ENCODE assay signal across 10 cellular contexts in genomic region chr19:2577722-2578335, GRCh38.
DNase-seq lines count a peak whose midpoint lies in the region; ATAC-seq and TF ChIP-seq lines count a peak whose summit lies in the region.
"Had no signal": no experiment of that assay in that cellular context is flagged by ENCODE, and none has a peak within 500 bp of the region (broad histone marks: within the 10 kb centered on the region; RNA-seq: fewer than 3 reads in every experiment).

No MANE protein-coding gene starts in this region.

- peak overlapping the region; percentile 75 for H3K9ac ChIP-seq in HCT116 (ENCODE audit: low read length)
- H3K9ac ChIP-seq in liver (ENCODE audit: low read depth in 1 of 2, low read length in 2 of 2): peak overlapping the region in 1 of 2 donors; percentile 67

- ATAC-seq in HCT116 (no peak), body of pancreas (no peak), GM18517 (IDR thresholded peaks at IDR 0.05; ENCODE audit: unreplicated experiment) (no peak)
- no peak for ATAC-seq in naive thymus-derived CD8-positive, alpha-beta T cell

- POLR2A ChIA-PET in HCT116 (lab: Charles Lee): interaction anchor here (0.9 to 6.7 kb wide), 3 partner anchors 34 to 101 kb away, joined by 4 to 91 read pairs (median 5); partner anchors contain the start of gene GADD45B
- POLR2A ChIA-PET in naive thymus-derived CD8-positive, alpha-beta T cell (lab: Charles Lee): interaction anchor here (0.7 to 8.2 kb wide), 3 partner anchors 17 to 101 kb away, joined by 3 to 152 read pairs (median 5); partner anchors contain the start of gene GADD45B

- RAD21 ChIA-PET in HCT116 (lab: Charles Lee; ENCODE audit: low non-redundant PET in 1 of 2, low total read pairs in 2 of 2, uncharacterized antibody in 2 of 2, unreplicated experiment in 2 of 2): interaction anchor here in 1 of 2 experiments (2.0 kb wide), 1 partner anchor 102 kb away, joined by 10 read pairs; the partner anchor contains the start of gene GADD45B

- peak overlapping the region; percentile 48 to 64; a peak in 3 of 4 replicates for H3K4me3 ChIP-seq in HCT116 (replicated peaks in 1 of 2; ENCODE audit: low read depth in 1 of 2, low read length in 2 of 2)
- H3K4me3 ChIP-seq in body of pancreas: no peak overlapping the region
- no peak overlapping the region for H3K4me3 ChIP-seq in liver (ENCODE audit: low read depth in 1 of 3, low read length in 3 of 3)
- H3K4me3 ChIP-seq in skin epidermis: no peak overlapping the region
- no peak overlapping the region for H3K4me3 ChIP-seq in WERI-Rb-1 (ENCODE audit: low read depth, low read length)

- CTCF ChIA-PET in HCT116 (lab: Charles Lee): interaction anchor here (1.0 to 3.7 kb wide), 5 partner anchors 11 to 107 kb away, joined by 3 to 24 read pairs (median 20); partner anchors contain the start of gene GADD45B

- peak overlapping the region; percentile 98 for H3K4me2 ChIP-seq in HCT116 (ENCODE audit: low read length)

- H3K4me3 Mint-ChIP-seq in naive thymus-derived CD8-positive, alpha-beta T cell: peak overlapping the region in 5 of 10 donors; percentile 1 to 60 (median 38)
- H3K4me3 Mint-ChIP-seq: activated naive CD4-positive, alpha-beta T cell treated with anti-CD3 and anti-CD28 coated beads, Interleukin-2, amount 10 ng/mL, durations not matched to agents 7 days and 5 days had no signal

- no peaks in the 10 kb centered on the region for H3K27me3 Mint-ChIP-seq in naive thymus-derived CD8-positive, alpha-beta T cell

- H3K9me3 Mint-ChIP-seq in naive thymus-derived CD8-positive, alpha-beta T cell: peaks cover 0 to 8% (median 3%) of the 10 kb centered on the region in 9 donors

- DNase-seq in HCT116 (ENCODE audit: low read depth, low spot score): no peak
- no peak for DNase-seq in body of pancreas
- no peak for DNase-seq in WERI-Rb-1
- no peak for DNase-seq in naive thymus-derived CD8-positive, alpha-beta T cell
- no peak for DNase-seq in activated CD4-positive, alpha-beta T cell treated with anti-CD3 and anti-CD28 coated beads, Interleukin-2, amount 50 U/mL, for 48 hours
- DNase-seq: activated naive CD4-positive, alpha-beta T cell treated with anti-CD3 and anti-CD28 coated beads, Interleukin-2, amount 10 ng/mL, durations not matched to agents 7 days and 5 days; stimulated activated CD4-positive, alpha-beta T cell treated with anti-CD3 and anti-CD28 coated beads, Interleukin-2, amount 100 ng/mL, for 24 hours had no signal

- WGBS in body of pancreas, 2 donors: 86 to 88% methylated on average over 18 of the region's 18 CpGs
- WGBS in liver: 86% methylated on average over 18 of the region's 18 CpGs

- peak overlapping the region in 1 of 10 donors; percentile 17 for H3K27ac Mint-ChIP-seq in naive thymus-derived CD8-positive, alpha-beta T cell
- H3K27ac Mint-ChIP-seq: activated naive CD4-positive, alpha-beta T cell treated with anti-CD3 and anti-CD28 coated beads, Interleukin-2, amount 10 ng/mL, durations not matched to agents 7 days and 5 days had no signal

- no peak for TF ChIP-seq CTCF in HCT116 (IDR thresholded peaks at IDR 0.05 in 2 of 3, conservative IDR thresholded peaks at IDR 0.05 in 1 of 3; ENCODE audit: borderline replicate concordance in 1 of 3, insufficient read depth in 1 of 3, low read depth in 2 of 3, low read length in 2 of 3)
- TF ChIP-seq CTCF in body of pancreas (IDR thresholded peaks at IDR 0.05): no peak
- TF ChIP-seq CTCF in liver (IDR thresholded peaks at IDR 0.05; ENCODE audit: low read depth, low read length, missing input control): no peak
- no peak for TF ChIP-seq CTCF in WERI-Rb-1 (IDR thresholded peaks at IDR 0.05; ENCODE audit: low read depth, low read length)

- no peaks in the 10 kb centered on the region for H3K9me3 ChIP-seq in HCT116 (ENCODE audit: control insufficient read depth in 1 of 2, insufficient read depth in 1 of 2, low read depth in 1 of 2, low read length in 2 of 2)
- H3K9me3 ChIP-seq in body of pancreas: no peaks in the 10 kb centered on the region
- H3K9me3 ChIP-seq in liver (ENCODE audit: control insufficient read depth in 4 of 4, low read length in 3 of 4): no peaks in the 10 kb centered on the region
- H3K9me3 ChIP-seq in WERI-Rb-1 (ENCODE audit: severe bottlenecking): peaks cover 2% of the 10 kb centered on the region

- TF ChIP-seq RAD21 in HCT116 (IDR thresholded peaks at IDR 0.05; ENCODE audit: low read depth) (no peak), liver (IDR thresholded peaks at IDR 0.05) (no peak)

- H3K36me3 ChIP-seq in HCT116 (ENCODE audit: control insufficient read depth in 1 of 2, insufficient read depth in 2 of 2, low read length in 2 of 2) (no peaks in the 10 kb centered on the region), body of pancreas (replicated peaks in 1 of 2; ENCODE audit: insufficient read depth in 1 of 2, low read depth in 2 of 2) (no peaks in the 10 kb centered on the region), liver (ENCODE audit: control insufficient read depth in 4 of 4, insufficient read depth in 3 of 4, low read depth in 1 of 4, low read length in 3 of 4) (no peaks in the 10 kb centered on the region), WERI-Rb-1 (no peaks in the 10 kb centered on the region)

- H3K36me3 Mint-ChIP-seq in naive thymus-derived CD8-positive, alpha-beta T cell: peaks cover 0 to 5% (median 2%) of the 10 kb centered on the region in 3 donors

- intact Hi-C loops in HCT116 (cut with micrococcal nuclease) (loop anchor here (2.0 kb wide), 1 partner anchor 33 kb away; no protein-coding TSS in a partner anchor), body of pancreas (cut with DNase I) (no loop called here)

- H3K27me3 ChIP-seq in HCT116 (ENCODE audit: insufficient read depth, low read length) (no peaks in the 10 kb centered on the region), body of pancreas (no peaks in the 10 kb centered on the region), liver (ENCODE audit: control insufficient read depth in 4 of 4, insufficient read depth in 4 of 4, low read length in 3 of 4) (no peaks in the 10 kb centered on the region), WERI-Rb-1 (ENCODE audit: insufficient read depth, low read depth, severe bottlenecking) (no peaks in the 10 kb centered on the region)

- H3K4me1 ChIP-seq in HCT116 (ENCODE audit: control insufficient read depth in 1 of 2, insufficient read depth in 2 of 2, low read length in 2 of 2): peaks cover 27 to 39% of the 10 kb centered on the region in 2 experiments
- peaks cover 35% of the 10 kb centered on the region for H3K4me1 ChIP-seq in body of pancreas
- H3K4me1 ChIP-seq in liver (ENCODE audit: control insufficient read depth in 4 of 4, insufficient read depth in 4 of 4, low read length in 3 of 4): peaks cover 8 to 38% (median 28%) of the 10 kb centered on the region in 4 donors

- H3K27ac ChIP-seq in HCT116 (ENCODE audit: low read depth, low read length): peak overlapping the region; percentile 59
- H3K27ac ChIP-seq in body of pancreas: peak overlapping the region; percentile 69 to 85 (median 80)
- H3K27ac ChIP-seq in liver (ENCODE audit: low read depth in 1 of 2, low read length in 2 of 2): peak overlapping the region; percentile 89 to 93
- H3K27ac ChIP-seq in skin epidermis: peak overlapping the region in 12 of 21 experiments; percentile 2 to 82 (median 67)
- no peak overlapping the region for H3K27ac ChIP-seq in WERI-Rb-1

- peaks cover 3 to 5% (median 4%) of the 10 kb centered on the region in 4 donors for H3K4me1 Mint-ChIP-seq in naive thymus-derived CD8-positive, alpha-beta T cell

- no peaks in the 10 kb centered on the region for H4K20me1 ChIP-seq in HCT116 (ENCODE audit: insufficient read depth)

- BruUV-seq in HCT116 (replicated peaks; lab: Mats Ljungman, UMichigan): no TSS peak

- no peaks in the 10 kb centered on the region for H3K79me2 ChIP-seq in HCT116 (ENCODE audit: insufficient read depth, low read length)

- no peaks in the 10 kb centered on the region for H3K9me2 ChIP-seq in HCT116 (ENCODE audit: insufficient read depth)

- TF ChIP-seq POLR2A in HCT116 (IDR thresholded peaks at IDR 0.05; ENCODE audit: borderline replicate concordance, extremely low read depth, insufficient read depth, insufficient read length): no peak
- TF ChIP-seq POLR2A in body of pancreas (IDR thresholded peaks at IDR 0.05): no peak

- peak overlapping the region; percentile 82 for H2AFZ ChIP-seq in HCT116 (ENCODE audit: low read depth, low read length, poor library complexity, severe bottlenecking)

TF ChIP-seq in HCT116, 20 proteins besides CTCF, POLR2A, EP300 and RAD21:
- TF ChIP-seq EZH2 (IDR thresholded peaks at IDR 0.05): no peak
- TF ChIP-seq FOSL1 (IDR thresholded peaks at IDR 0.05; ENCODE audit: low read depth): no peak
TF ChIP-seq in HCT116: peak in this region for 0.

TF ChIP-seq in liver, 16 proteins besides CTCF, POLR2A, EP300 and RAD21 (continues in another document):
- TF ChIP-seq NR2F2 (IDR thresholded peaks at IDR 0.05) (no peak), FOXA2 (IDR thresholded peaks at IDR 0.05) (no peak), ATF3 (IDR thresholded peaks at IDR 0.05) (no peak), TAF1 (conservative IDR thresholded peaks at IDR 0.05) (no peak), SP1 (IDR thresholded peaks at IDR 0.05) (no peak), EGR1 (IDR thresholded peaks at IDR 0.05; ENCODE audit: low read depth in 2 of 2) (no peak), JUND (IDR thresholded peaks at IDR 0.05) (no peak), HNF4G (IDR thresholded peaks at IDR 0.05) (no peak)

Comparison
In these comparisons a context has a peak if more than half of its experiments do, and no peak if none do; other contexts are left out.
1. H3K4me3 ChIP-seq: peak in HCT116 (2 of 2); none in body of pancreas (0 of 2), liver (0 of 3), skin epidermis (0 of 7) and WERI-Rb-1 (single experiment).